Comparison of ENCODE assay signal across 27 cellular contexts in genomic region chr5:15796096-15796495, GRCh38.
"Had no signal": no experiment of that assay in that cellular context is flagged by ENCODE, and none has a peak within 500 bp of the region (broad histone marks: within the 10 kb centered on the region; RNA-seq: fewer than 3 reads in every experiment).

No MANE protein-coding gene starts in this region.

- ATAC-seq: effector memory CD8-positive, alpha-beta T cell; esophagus mucosa; gastrocnemius medialis; left cardiac atrium; left lung; naive thymus-derived CD4-positive, alpha-beta T cell; sciatic nerve; stimulated activated effector memory CD8-positive, alpha-beta T cell treated with anti-CD3 and anti-CD28 coated beads, Interleukin-12 subunit alpha, Interleukin-12 subunit beta, amount 100 ng/mL, for 72 hours had no signal

- H3K4me1 ChIP-seq: gastrocnemius medialis, parathyroid adenoma had no signal

- H3K27me3 ChIP-seq: gastrocnemius medialis, left lung, neural progenitor cell, right atrium auricular region, stomach, tibial nerve, upper lobe of left lung had no signal

- H3K27ac ChIP-seq: coronary artery, epithelial cell of prostate, gastrocnemius medialis, left lung, neural progenitor cell, parathyroid adenoma, right atrium auricular region, stomach, thoracic aorta, upper lobe of left lung had no signal

- H3K36me3 ChIP-seq: gastrocnemius medialis, left lung, neural progenitor cell, right atrium auricular region, stomach, thoracic aorta, tibial nerve, upper lobe of left lung had no signal

- H3K9ac ChIP-seq: neural progenitor cell, parathyroid adenoma had no signal

- DNase-seq: dermis blood vessel endothelial cell; effector memory CD8-positive, alpha-beta T cell; foreskin fibroblast; gastrocnemius medialis; head of caudate nucleus; kidney; left cardiac atrium; left lung; mesenchymal stem cell; midbrain; naive thymus-derived CD4-positive, alpha-beta T cell; stimulated activated CD4-positive, alpha-beta T cell treated with anti-CD3 and anti-CD28 coated beads, Interleukin-2, amount 100 ng/mL, for 24 hours; stimulated activated CD4-positive, alpha-beta T cell treated with anti-CD3 and anti-CD28 coated beads, Interleukin-4, amount 100 ng/mL, for 24 hours; stimulated activated naive CD4-positive, alpha-beta T cell treated with Interleukin-2 at 50 U/mL for 16 hours; stomach; upper lobe of left lung had no signal

- H3K4me3 ChIP-seq: coronary artery, gastrocnemius medialis, left lung, neural progenitor cell, right atrium auricular region, smooth muscle cell, stomach, thoracic aorta, tibial nerve, upper lobe of left lung had no signal

- H3K9me3 ChIP-seq: gastrocnemius medialis, left lung, right atrium auricular region, stomach, thoracic aorta, tibial nerve, upper lobe of left lung had no signal
